ENCODE assay signal across 11 cellular contexts in the genomic region with DNA sequence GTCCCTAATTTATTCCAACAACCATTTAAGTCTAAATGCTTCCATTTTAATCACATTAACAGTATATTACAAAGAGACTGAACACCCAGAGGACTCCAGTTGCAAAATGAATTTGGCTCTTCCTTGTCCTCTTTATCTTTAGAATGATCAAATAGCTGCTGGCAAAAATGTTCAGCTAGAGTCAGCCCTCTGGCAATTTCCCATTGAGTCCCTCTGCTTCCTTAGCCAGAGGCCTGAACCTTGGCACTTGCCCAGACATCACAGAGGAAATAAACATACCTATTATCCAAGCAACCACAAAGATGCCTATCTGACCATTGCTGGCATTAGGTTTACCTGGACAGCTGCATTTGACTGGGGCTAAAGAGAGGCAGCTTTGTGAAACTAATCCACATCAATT.
DNase-seq lines count a peak whose midpoint lies in the region; ATAC-seq, FAIRE-seq and TF ChIP-seq lines count a peak whose summit lies in the region.
"Had no signal": no experiment of that assay in that cellular context is flagged by ENCODE, and none has a peak within 500 bp of the region (broad histone marks: within the 10 kb centered on the region; RNA-seq: fewer than 3 reads in every experiment).

No MANE protein-coding gene starts in this region.

- no peaks in the 10 kb centered on the region for H3K4me1 Mint-ChIP-seq in activated naive CD4-positive, alpha-beta T cell treated with anti-CD3 and anti-CD28 coated beads, Interleukin-2, amount 10 ng/mL, durations not matched to agents 7 days and 5 days
- no peaks in the 10 kb centered on the region for H3K4me1 Mint-ChIP-seq in stimulated activated naive CD8-positive, alpha-beta T cell treated with anti-CD3 and anti-CD28 coated beads, Interleukin-15, amount 100 ng/mL, for 72 hours

- H3K9me3 ChIP-seq in SJSA1 (replicated peaks) (no peaks in the 10 kb centered on the region), gastrocnemius medialis (no peaks in the 10 kb centered on the region)

- in situ Hi-C loops in gastrocnemius medialis (cut with MboI; ENCODE audit: low sequenced_read_pairs in 4 of 4), result no loop called here

- no peaks in the 10 kb centered on the region for H3K36me3 Mint-ChIP-seq in activated naive CD4-positive, alpha-beta T cell treated with anti-CD3 and anti-CD28 coated beads, Interleukin-2, amount 10 ng/mL, durations not matched to agents 7 days and 5 days

- H3K36me3 ChIP-seq in SJSA1, result no peaks in the 10 kb centered on the region
- H3K36me3 ChIP-seq in gastrocnemius medialis, result no peaks in the 10 kb centered on the region

- H3K9me3 Mint-ChIP-seq in activated naive CD4-positive, alpha-beta T cell treated with anti-CD3 and anti-CD28 coated beads, Interleukin-2, amount 10 ng/mL, durations not matched to agents 7 days and 5 days, result no peaks in the 10 kb centered on the region
- H3K9me3 Mint-ChIP-seq in stimulated activated naive CD8-positive, alpha-beta T cell treated with anti-CD3 and anti-CD28 coated beads, Interleukin-15, amount 100 ng/mL, for 72 hours, result no peaks in the 10 kb centered on the region
- H3K9me3 Mint-ChIP-seq: CD4-positive, alpha-beta T cell had no signal

- H3K27me3 ChIP-seq in SJSA1 (replicated peaks) (no peaks in the 10 kb centered on the region), gastrocnemius medialis (no peaks in the 10 kb centered on the region)

- no peak overlapping the region for H3K27ac Mint-ChIP-seq in activated naive CD4-positive, alpha-beta T cell treated with anti-CD3 and anti-CD28 coated beads, Interleukin-2, amount 10 ng/mL, durations not matched to agents 7 days and 5 days
- H3K27ac Mint-ChIP-seq in stimulated activated naive CD8-positive, alpha-beta T cell treated with anti-CD3 and anti-CD28 coated beads, Interleukin-15, amount 100 ng/mL, for 72 hours, result no peak overlapping the region
- H3K27ac Mint-ChIP-seq: CD4-positive, alpha-beta T cell had no signal

- intact Hi-C loops in gastrocnemius medialis (cut with DNase I; ENCODE audit: low total_unique reads), result no loop called here

- H3K4me3 ChIP-seq in SJSA1 (no peak overlapping the region), gastrocnemius medialis (no peak overlapping the region)

- peak; percentile 82 for DNase-seq in A172 (ENCODE audit: low spot score)
- DNase-seq in H54 (ENCODE audit: insufficient read length, low spot score), result no peak
- peak; percentile 56 to 58 for DNase-seq in SJSA1 (ENCODE audit: low read depth in 1 of 2, low spot score in 2 of 2)
- DNase-seq in glomerular visceral epithelial cell (ENCODE audit: extremely low spot score), result peak; percentile 32
- DNase-seq in gastrocnemius medialis, result no peak
- DNase-seq in activated naive CD4-positive, alpha-beta T cell treated with anti-CD3 and anti-CD28 coated beads, Interleukin-2, amount 10 ng/mL, durations not matched to agents 7 days and 5 days, result no peak
- no peak for DNase-seq in NCI-H2227 (lab: John Stamatoyannopoulos, UW; ENCODE audit: unreplicated experiment)
- no peak for DNase-seq in stimulated activated naive CD8-positive, alpha-beta T cell treated with anti-CD3 and anti-CD28 coated beads, Interleukin-15, amount 100 ng/mL, for 72 hours
- DNase-seq: CD4-positive, alpha-beta T cell; cerebellar nuclear complex; NCI-H187 had no signal

- no peak for TF ChIP-seq POLR2A in H54 (IDR thresholded peaks at IDR 0.05; ENCODE audit: low read depth, low read length)
- no peak for TF ChIP-seq POLR2A in gastrocnemius medialis (IDR thresholded peaks at IDR 0.05)

- ATAC-seq in gastrocnemius medialis, result no peak
- ATAC-seq in stimulated activated naive CD8-positive, alpha-beta T cell treated with anti-CD3 and anti-CD28 coated beads, Interleukin-15, amount 100 ng/mL, for 72 hours, result no peak

- no peak overlapping the region for H3K27ac ChIP-seq in SJSA1
- no peak overlapping the region for H3K27ac ChIP-seq in gastrocnemius medialis

- CTCF ChIA-PET in activated naive CD4-positive, alpha-beta T cell treated with anti-CD3 and anti-CD28 coated beads, Interleukin-2, amount 10 ng/mL, durations not matched to agents 7 days and 5 days (lab: Charles Lee), result no interaction called here

- FAIRE-seq in H54 (lab: Jason Lieb, UNC), result peak; percentile 61

- no peak overlapping the region for H3K4me3 Mint-ChIP-seq in activated naive CD4-positive, alpha-beta T cell treated with anti-CD3 and anti-CD28 coated beads, Interleukin-2, amount 10 ng/mL, durations not matched to agents 7 days and 5 days
- H3K4me3 Mint-ChIP-seq in stimulated activated naive CD8-positive, alpha-beta T cell treated with anti-CD3 and anti-CD28 coated beads, Interleukin-15, amount 100 ng/mL, for 72 hours, result no peak overlapping the region
- H3K4me3 Mint-ChIP-seq: CD4-positive, alpha-beta T cell had no signal

- no peaks in the 10 kb centered on the region for H3K27me3 Mint-ChIP-seq in activated naive CD4-positive, alpha-beta T cell treated with anti-CD3 and anti-CD28 coated beads, Interleukin-2, amount 10 ng/mL, durations not matched to agents 7 days and 5 days
- H3K27me3 Mint-ChIP-seq in stimulated activated naive CD8-positive, alpha-beta T cell treated with anti-CD3 and anti-CD28 coated beads, Interleukin-15, amount 100 ng/mL, for 72 hours, result no peaks in the 10 kb centered on the region

- H3K4me1 ChIP-seq in SJSA1 (replicated peaks), result peaks cover 30% of the 10 kb centered on the region
- H3K4me1 ChIP-seq in gastrocnemius medialis, result no peaks in the 10 kb centered on the region

- no peak for TF ChIP-seq CTCF in gastrocnemius medialis (IDR thresholded peaks at IDR 0.05 in 4 of 5, conservative IDR thresholded peaks at IDR 0.05 in 1 of 5)

Comparison
In these comparisons a context has a peak if more than half of its experiments do, and no peak if none do; other contexts are left out.
1. DNase-seq: peak in A172 (single experiment), SJSA1 (2 of 2) and glomerular visceral epithelial cell (single experiment); none in H54 (single experiment), gastrocnemius medialis (0 of 2), activated naive CD4-positive, alpha-beta T cell treated with anti-CD3 and anti-CD28 coated beads, Interleukin-2, amount 10 ng/mL, durations not matched to agents 7 days and 5 days (single experiment), NCI-H2227 (single experiment) and stimulated activated naive CD8-positive, alpha-beta T cell treated with anti-CD3 and anti-CD28 coated beads, Interleukin-15, amount 100 ng/mL, for 72 hours (0 of 2).